Comparison of ENCODE assay signal across 17 cellular contexts in the genomic region with DNA sequence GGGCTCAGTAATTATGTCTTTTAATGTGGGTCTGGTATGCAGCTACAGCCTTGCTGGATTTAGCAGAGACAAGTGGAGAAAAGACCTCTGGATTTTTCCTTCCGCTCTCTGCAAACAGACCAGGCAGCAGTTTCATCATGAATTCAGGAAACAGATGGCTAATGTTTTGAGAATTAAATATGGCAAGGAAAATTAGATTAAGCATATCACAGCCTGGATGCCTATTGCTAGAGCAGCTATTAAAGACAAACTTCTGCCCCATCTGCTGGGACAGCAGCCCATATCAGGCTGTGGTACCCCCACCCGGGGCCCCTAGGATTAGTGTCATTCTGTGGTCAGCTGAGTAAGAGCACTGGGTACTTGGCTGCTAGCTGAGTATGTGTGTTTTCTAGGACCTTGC. TPM values are rescaled to one million over a fixed set of nuclear protein-coding genes. Genes with fewer than 3 reads are reported as not detected.
DNase-seq lines count a peak whose midpoint lies in the region; ATAC-seq, FAIRE-seq and TF ChIP-seq lines count a peak whose summit lies in the region.
"Had no signal": no experiment of that assay in that cellular context is flagged by ENCODE, and none has a peak within 500 bp of the region (broad histone marks: within the 10 kb centered on the region; RNA-seq: fewer than 3 reads in every experiment).

No MANE protein-coding gene starts in this region.

- H3K79me2 ChIP-seq in HepG2 (ENCODE audit: insufficient read depth, low read length), result peaks cover 46% of the 10 kb centered on the region
- H3K79me2 ChIP-seq in smooth muscle cell (ENCODE audit: low read depth), result peaks cover 59% of the 10 kb centered on the region

- no peak overlapping the region for H3K4me3 ChIP-seq in HepG2 (replicated peaks in 1 of 3; ENCODE audit: insufficient read depth in 1 of 3, low read depth in 2 of 3, low read length in 3 of 3)
- no peak overlapping the region for H3K4me3 ChIP-seq in right lobe of liver
- peak overlapping the region; percentile 20; the same call in 1 of the 2 replicates for H3K4me3 ChIP-seq in SK-N-MC
- no peak overlapping the region for H3K4me3 ChIP-seq in fibroblast of the aortic adventitia (ENCODE audit: low read depth, low read length)
- H3K4me3 ChIP-seq in smooth muscle cell, result no peak overlapping the region

- H3K36me3 ChIP-seq in HepG2 (replicated peaks in 1 of 2; ENCODE audit: control insufficient read depth in 1 of 2, insufficient read depth in 2 of 2, low read length in 2 of 2) (peaks cover 19 to 82% of the 10 kb centered on the region in 2 experiments), right lobe of liver (peaks cover 0 to 12% (median 4%) of the 10 kb centered on the region in 4 donors), SK-N-MC (ENCODE audit: insufficient read depth, low read length) (peaks cover 99% of the 10 kb centered on the region), smooth muscle cell (ENCODE audit: low read depth) (no peaks in the 10 kb centered on the region)

- no peak for ATAC-seq in HepG2
- ATAC-seq in right lobe of liver, result no peak
- ATAC-seq in activated naive CD4-positive, alpha-beta T cell treated with anti-CD3 and anti-CD28 coated beads, Interleukin-2, amount 50 U/mL, for 72 hours, result no peak
- ATAC-seq: activated CD4-positive, alpha-beta T cell treated with anti-CD3 and anti-CD28 coated beads for 36 hours had no signal

- POLR2A ChIA-PET in HepG2 (lab: Yijun Ruan, JAX), result no interaction called here

- TF ChIP-seq CTCF in HepG2 (CRISPR knock-in tag; IDR thresholded peaks at IDR 0.05), result no peak
- no peak for TF ChIP-seq CTCF in right lobe of liver (IDR thresholded peaks at IDR 0.05)
- TF ChIP-seq CTCF in fibroblast of the aortic adventitia (IDR thresholded peaks at IDR 0.05; ENCODE audit: insufficient read depth, low read length), result no peak
- no peak for TF ChIP-seq CTCF in smooth muscle cell (IDR thresholded peaks at IDR 0.05; ENCODE audit: borderline replicate concordance, insufficient read depth, poor library complexity, severe bottlenecking)

- no TSS peak for BruUV-seq in HepG2 (replicated peaks; lab: Mats Ljungman, UMichigan)

- H3K9ac ChIP-seq in HepG2 (ENCODE audit: insufficient read depth, low read depth, low read length) (no peak overlapping the region), SK-N-MC (ENCODE audit: insufficient read length) (no peak overlapping the region), smooth muscle cell (ENCODE audit: low read depth) (no peak overlapping the region)
- H3K9ac ChIP-seq: parathyroid adenoma had no signal

- intact Hi-C loops in HepG2 (cut with micrococcal nuclease; ENCODE audit: unreplicated experiment) (loop anchor here (10.0 kb wide), 1 partner anchor 717 kb away; a partner anchor contains a TSS), right lobe of liver (cut with DNase I) (no loop called here)

- no peak for TF ChIP-seq EP300 in HepG2 (IDR thresholded peaks at IDR 0.05; ENCODE audit: low read depth in 2 of 2, low read length in 2 of 2)
- no peak for TF ChIP-seq EP300 in HepG2 (CRISPR knock-in tag; IDR thresholded peaks at IDR 0.05; ENCODE audit: borderline replicate concordance)

- no peak overlapping the region for H3K4me2 ChIP-seq in HepG2 (ENCODE audit: low read depth, low read length)
- H3K4me2 ChIP-seq in smooth muscle cell, result peak overlapping the region; percentile 72

- WGBS in HepG2 (ENCODE audit: low lambda C conversion rate), result 94% methylated on average over 2 of the region's 2 CpGs
- 60% methylated on average over 2 of the region's 2 CpGs for WGBS in right lobe of liver (ENCODE audit: insufficient coverage, low coverage, low lambda C conversion rate, missing lambda C conversion rate)
- 11% methylated on average over 2 of the region's 2 CpGs for WGBS in smooth muscle cell (ENCODE audit: low lambda C conversion rate)

- H3K27ac Mint-ChIP-seq in activated naive CD4-positive, alpha-beta T cell treated with anti-CD3 and anti-CD28 coated beads, Interleukin-2, amount 50 U/mL, for 72 hours, result no peak overlapping the region
- H3K27ac Mint-ChIP-seq: activated CD4-positive, alpha-beta T cell treated with anti-CD3 and anti-CD28 coated beads for 36 hours had no signal

- H3F3A ChIP-seq in smooth muscle cell (ENCODE audit: low read depth), result peaks cover 22% of the 10 kb centered on the region

- H4K20me1 ChIP-seq in HepG2 (ENCODE audit: insufficient read depth, low read length) (no peaks in the 10 kb centered on the region; the same call in 1 of the 2 replicates), smooth muscle cell (ENCODE audit: low read depth) (peaks cover 41% of the 10 kb centered on the region)

- peaks cover 58 to 66% of the 10 kb centered on the region in 2 donors for H3K36me3 Mint-ChIP-seq in activated naive CD4-positive, alpha-beta T cell treated with anti-CD3 and anti-CD28 coated beads, Interleukin-2, amount 50 U/mL, for 72 hours

- H3K9me3 ChIP-seq in HepG2 (ENCODE audit: low read length) (no peaks in the 10 kb centered on the region), right lobe of liver (no peaks in the 10 kb centered on the region), SK-N-MC (ENCODE audit: low read depth, low read length) (no peaks in the 10 kb centered on the region), smooth muscle cell (replicated peaks; ENCODE audit: low read depth) (no peaks in the 10 kb centered on the region)

- H2AFZ ChIP-seq in HepG2 (ENCODE audit: low read length) (no peak overlapping the region), smooth muscle cell (ENCODE audit: low read depth) (no peak overlapping the region)
- H2AFZ ChIP-seq: parathyroid adenoma had no signal

- no peaks in the 10 kb centered on the region for H3K27me3 ChIP-seq in HepG2 (ENCODE audit: control insufficient read depth in 1 of 2, insufficient read depth in 2 of 2, low read length in 2 of 2)
- H3K27me3 ChIP-seq in right lobe of liver, result no peaks in the 10 kb centered on the region
- H3K27me3 ChIP-seq in smooth muscle cell (ENCODE audit: low read depth), result no peaks in the 10 kb centered on the region

- CTCF ChIA-PET in HepG2 (lab: Yijun Ruan, JAX; ENCODE audit: low intra/inter-chr PET ratio, low total read pairs), result no interaction called here

- H3K9me3 Mint-ChIP-seq in activated naive CD4-positive, alpha-beta T cell treated with anti-CD3 and anti-CD28 coated beads, Interleukin-2, amount 50 U/mL, for 72 hours, result no peaks in the 10 kb centered on the region

- TF ChIP-seq RAD21 in HepG2 (CRISPR knock-in tag; IDR thresholded peaks at IDR 0.05), result no peak

- FAIRE-seq in HepG2 (lab: Jason Lieb, UNC), result no peak

- TF ChIP-seq POLR2A in HepG2 (IDR thresholded peaks at IDR 0.05; ENCODE audit: insufficient read depth in 1 of 2, low read depth in 2 of 2, low read length in 2 of 2), result no peak
- no peak for TF ChIP-seq POLR2A in right lobe of liver (IDR thresholded peaks at IDR 0.05)

- DNase-seq in HepG2 (ENCODE audit: low spot score) (no peak), right lobe of liver (no peak), SK-N-MC (ENCODE audit: low read depth, low spot score) (peak; percentile 47), fibroblast of the aortic adventitia (ENCODE audit: low read depth) (peak; percentile 2), smooth muscle cell (lab: John Stamatoyannopoulos, UW; ENCODE audit: unreplicated experiment) (peak; percentile 25), DMS79 (lab: John Stamatoyannopoulos, UW) (no peak)
- no peak for DNase-seq in activated naive CD4-positive, alpha-beta T cell treated with anti-CD3 and anti-CD28 coated beads, Interleukin-2, amount 50 U/mL, for 72 hours (ENCODE audit: low spot score in 2 of 2)
- DNase-seq in stimulated activated naive CD4-positive, alpha-beta T cell (lab: John Stamatoyannopoulos, UW), result no peak
- DNase-seq: ACHN; activated CD4-positive, alpha-beta T cell treated with anti-CD3 and anti-CD28 coated beads for 36 hours; activated T-cell treated with anti-CD3 and anti-CD28 coated beads, Interleukin-2, amount 50 U/mL, for 48 hours; amygdala; DMS153; foreskin melanocyte; H7; T-helper 1 cell had no signal

- H3K4me1 ChIP-seq in HepG2 (ENCODE audit: insufficient read depth, low read length) (peaks cover 88% of the 10 kb centered on the region), right lobe of liver (peaks cover 0 to 42% (median 16%) of the 10 kb centered on the region in 4 donors), smooth muscle cell (ENCODE audit: low read depth) (peaks cover 30% of the 10 kb centered on the region)
- H3K4me1 ChIP-seq: parathyroid adenoma had no signal

- H3K27ac ChIP-seq in HepG2 (ENCODE audit: extremely low read length, insufficient read depth, low read length) (no peak overlapping the region), right lobe of liver (no peak overlapping the region), SK-N-MC (peak overlapping the region; percentile 94), smooth muscle cell (ENCODE audit: low read depth) (peak overlapping the region; percentile 70)
- H3K27ac ChIP-seq: parathyroid adenoma had no signal

- in situ Hi-C loops in HepG2 (cut with HindIII; ENCODE audit: extremely low pct_ligation_motif_present, low pct_unique_long_range_greater_than_20kb), result no loop called here

RNA-seq across cellular contexts. Expression of a gene that starts 6.2 kb away (rescaled TPM):
- total RNA-seq in HepG2 (2016; rRNA removed; fragmentation: Illumina TruSeq; extraction: Trizol), result 84.1 and 121 TPM in 2 replicates
- total RNA-seq in HepG2 (2016; cell fraction: cytosol; rRNA removed; fragmentation: Illumina TruSeq; extraction: Trizol; ENCODE audit: low read depth), result 34.3 and 35.7 TPM in 2 replicates
- total RNA-seq in HepG2 (2016; cell fraction: insoluble cytoplasmic fraction; rRNA removed; fragmentation: Illumina TruSeq; extraction: Trizol), result 83.8 and 119 TPM in 2 replicates
- 103 and 105 TPM in 2 replicates for total RNA-seq in HepG2 (2016; cell fraction: membrane; rRNA removed; fragmentation: Illumina TruSeq; extraction: Trizol)
- total RNA-seq in HepG2 (2016; cell fraction: nucleus; rRNA removed; fragmentation: Illumina TruSeq; extraction: Trizol), result 51.9 and 54.0 TPM in 2 replicates
- polyA plus RNA-seq in HepG2 (2011; rRNA removed), result 24.7 and 29.6 TPM in 2 replicates
- polyA plus RNA-seq in HepG2 (2011; cell fraction: cytosol; rRNA removed), result 20.2 and 23.0 TPM in 2 replicates
- 19.4 and 21.5 TPM in 2 replicates for polyA plus RNA-seq in HepG2 (2011; cell fraction: nucleus; rRNA removed)
- polyA plus RNA-seq in HepG2 (2012), result 16.6 and 29.1 TPM in 2 replicates
- 24.9 and 29.5 TPM in 2 replicates for polyA plus RNA-seq in HepG2 (2016; cell fraction: cytosol; fragmentation: Illumina TruSeq; extraction: Trizol; ENCODE audit: low read depth)
- polyA plus RNA-seq in HepG2 (2016; cell fraction: insoluble cytoplasmic fraction; fragmentation: Illumina TruSeq; extraction: Trizol; ENCODE audit: low read depth), result 84.4 and 87.1 TPM in 2 replicates
- 49.9 and 54.3 TPM in 2 replicates for polyA plus RNA-seq in HepG2 (2016; cell fraction: membrane; fragmentation: Illumina TruSeq; extraction: Trizol; ENCODE audit: low read depth)
- polyA plus RNA-seq in HepG2 (2016; cell fraction: nucleus; fragmentation: Illumina TruSeq; extraction: Trizol; ENCODE audit: insufficient read depth, low read depth), result 55.5 and 56.1 TPM in 2 replicates
- polyA minus RNA-seq in HepG2 (2011; rRNA and poly(A)+ RNA removed; ENCODE audit: low replicate concordance), result 46.3 and 180 TPM in 2 replicates
- polyA minus RNA-seq in HepG2 (2011; cell fraction: cytosol; rRNA and poly(A)+ RNA removed), result 23.5 and 24.9 TPM in 2 replicates
- 30.7 and 31.5 TPM in 2 replicates for polyA minus RNA-seq in HepG2 (2011; cell fraction: nucleus; rRNA and poly(A)+ RNA removed)
- total RNA-seq in right lobe of liver, result 10 to 100 TPM; 11.8 to 25.0 (median 17.3) TPM
- 31.5 and 36.3 TPM in 2 replicates for total RNA-seq in fibroblast of the aortic adventitia (ENCODE audit: low replicate concordance)
- 53.8 and 61.8 TPM in 2 replicates for total RNA-seq in smooth muscle cell
- polyA plus RNA-seq in smooth muscle cell, result 38.8 and 42.8 TPM in 2 replicates
- total RNA-seq in activated naive CD4-positive, alpha-beta T cell treated with anti-CD3 and anti-CD28 coated beads, Interleukin-2, amount 50 U/mL, for 72 hours, result 10 to 100 TPM; 48.1 to 50.3 TPM

RNA-seq across cellular contexts. Expression of a gene that starts 6.5 kb away (rescaled TPM):
- total RNA-seq in HepG2 (2016; rRNA removed; fragmentation: Illumina TruSeq; extraction: Trizol), result 1.8 and 4.7 TPM in 2 replicates
- total RNA-seq in HepG2 (2016; cell fraction: cytosol; rRNA removed; fragmentation: Illumina TruSeq; extraction: Trizol; ENCODE audit: low read depth), result 0.51 and 0.88 TPM in 2 replicates
- 1.9 and 2.6 TPM in 2 replicates for total RNA-seq in HepG2 (2016; cell fraction: insoluble cytoplasmic fraction; rRNA removed; fragmentation: Illumina TruSeq; extraction: Trizol)
- 0.83 and 1.1 TPM in 2 replicates for total RNA-seq in HepG2 (2016; cell fraction: membrane; rRNA removed; fragmentation: Illumina TruSeq; extraction: Trizol)
- 6.0 and 7.7 TPM in 2 replicates for total RNA-seq in HepG2 (2016; cell fraction: nucleus; rRNA removed; fragmentation: Illumina TruSeq; extraction: Trizol)
- 2.0 TPM in 2 replicates for polyA plus RNA-seq in HepG2 (2011; rRNA removed)
- 0.43 and 0.82 TPM in 2 replicates for polyA plus RNA-seq in HepG2 (2011; cell fraction: cytosol; rRNA removed)
- 2.0 and 2.2 TPM in 2 replicates for polyA plus RNA-seq in HepG2 (2011; cell fraction: nucleus; rRNA removed)
- polyA plus RNA-seq in HepG2 (2012), result 2.1 and 2.8 TPM in 2 replicates
- 0.12 and 0.41 TPM in 2 replicates for polyA plus RNA-seq in HepG2 (2016; cell fraction: cytosol; fragmentation: Illumina TruSeq; extraction: Trizol; ENCODE audit: low read depth)
- 1.1 and 1.2 TPM in 2 replicates for polyA plus RNA-seq in HepG2 (2016; cell fraction: insoluble cytoplasmic fraction; fragmentation: Illumina TruSeq; extraction: Trizol; ENCODE audit: low read depth)
- 0.27 and 0.40 TPM in 2 replicates for polyA plus RNA-seq in HepG2 (2016; cell fraction: membrane; fragmentation: Illumina TruSeq; extraction: Trizol; ENCODE audit: low read depth)
- polyA plus RNA-seq in HepG2 (2016; cell fraction: nucleus; fragmentation: Illumina TruSeq; extraction: Trizol; ENCODE audit: insufficient read depth, low read depth), result 4.2 and 5.2 TPM in 2 replicates
- polyA minus RNA-seq in HepG2 (2011; rRNA and poly(A)+ RNA removed; ENCODE audit: low replicate concordance), result 3.3 and 13.6 TPM in 2 replicates
- polyA minus RNA-seq in HepG2 (2011; cell fraction: cytosol; rRNA and poly(A)+ RNA removed), result 2.8 and 4.0 TPM in 2 replicates
- 6.8 and 9.4 TPM in 2 replicates for polyA minus RNA-seq in HepG2 (2011; cell fraction: nucleus; rRNA and poly(A)+ RNA removed)
- 10 to 100 TPM in 5 of 6 experiments, 1 to 10 TPM in 1; 8.0 to 13.0 (median 10.5) TPM for total RNA-seq in right lobe of liver
- total RNA-seq in fibroblast of the aortic adventitia (ENCODE audit: low replicate concordance), result 17.6 and 22.1 TPM in 2 replicates
- 16.4 and 18.5 TPM in 2 replicates for total RNA-seq in smooth muscle cell
- 2.5 and 5.0 TPM in 2 replicates for polyA plus RNA-seq in smooth muscle cell
- 10 to 100 TPM in 1 of 2 donors, 1 to 10 TPM in 1; 6.7 to 12.9 TPM for total RNA-seq in activated naive CD4-positive, alpha-beta T cell treated with anti-CD3 and anti-CD28 coated beads, Interleukin-2, amount 50 U/mL, for 72 hours

Comparison
In these comparisons a context has a peak if more than half of its experiments do, and no peak if none do; other contexts are left out.
1. DNase-seq: peak in SK-N-MC (single experiment), fibroblast of the aortic adventitia (single experiment) and smooth muscle cell (single experiment); none in HepG2 (single experiment), right lobe of liver (0 of 3), activated naive CD4-positive, alpha-beta T cell treated with anti-CD3 and anti-CD28 coated beads, Interleukin-2, amount 50 U/mL, for 72 hours (0 of 2), DMS79 (single experiment) and stimulated activated naive CD4-positive, alpha-beta T cell (0 of 6).
2. H3K27ac ChIP-seq: peak in SK-N-MC (single experiment) and smooth muscle cell (single experiment); none in HepG2 (single experiment) and right lobe of liver (0 of 3).